In the genomic region with DNA sequence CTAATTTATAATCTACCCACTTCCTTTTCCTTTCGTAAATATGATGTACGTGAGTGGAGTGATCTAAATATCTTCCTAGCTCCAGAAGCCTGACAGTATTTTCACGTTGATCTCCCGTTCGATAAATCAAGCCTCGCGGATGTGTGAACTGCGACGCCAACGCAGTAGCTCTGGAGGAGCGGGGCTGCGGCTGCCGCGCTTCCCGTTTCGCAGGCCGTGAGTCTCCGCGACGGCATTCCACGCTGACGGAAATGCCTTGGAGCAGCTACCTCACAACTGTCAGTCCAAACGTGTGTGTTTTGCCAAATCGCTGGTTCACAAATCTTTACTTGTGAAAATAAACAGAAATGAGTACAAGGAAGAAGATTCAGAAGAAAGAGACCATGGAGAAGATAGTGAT, we compare ENCODE assay signal across 21 cellular contexts.
"Had no signal": no experiment of that assay in that cellular context is flagged by ENCODE, and none has a peak within 500 bp of the region (broad histone marks: within the 10 kb centered on the region; RNA-seq: fewer than 3 reads in every experiment).

No MANE protein-coding gene starts in this region.

- ATAC-seq: activated T-cell treated with anti-CD3 and anti-CD28 coated beads, Interleukin-2, amount 50 U/mL, for 72 hours; left lung had no signal

- H3K27me3 ChIP-seq: esophagus muscularis mucosa, left lung, tibial artery had no signal

- FAIRE-seq: astrocyte, bronchial epithelial cell, endothelial cell of umbilical vein, keratinocyte had no signal

- H3K36me3 ChIP-seq: esophagus muscularis mucosa, left lung, tibial artery had no signal

- H3K9me3 Mint-ChIP-seq: activated naive CD4-positive, alpha-beta T cell treated with anti-CD3 and anti-CD28 coated beads, Interleukin-2, amount 50 U/mL, for 24 hours had no signal

- H3K27ac Mint-ChIP-seq: activated naive CD4-positive, alpha-beta T cell treated with anti-CD3 and anti-CD28 coated beads, Interleukin-2, amount 50 U/mL, for 24 hours; activated T-cell treated with anti-CD3 and anti-CD28 coated beads, Interleukin-2, amount 50 U/mL, for 72 hours had no signal

- H3K4me3 Mint-ChIP-seq: activated naive CD4-positive, alpha-beta T cell treated with anti-CD3 and anti-CD28 coated beads, Interleukin-2, amount 50 U/mL, for 24 hours; activated T-cell treated with anti-CD3 and anti-CD28 coated beads, Interleukin-2, amount 50 U/mL, for 72 hours had no signal

- H3K27me3 Mint-ChIP-seq: activated naive CD4-positive, alpha-beta T cell treated with anti-CD3 and anti-CD28 coated beads, Interleukin-2, amount 50 U/mL, for 24 hours had no signal

- H3K9me3 ChIP-seq: esophagus muscularis mucosa, tibial artery had no signal

- H3K4me1 ChIP-seq: esophagus muscularis mucosa, left lung, tibial artery had no signal

- H3K27ac ChIP-seq: esophagus muscularis mucosa, left lung, tibial artery, VCaP had no signal

- H3K4me1 Mint-ChIP-seq: activated naive CD4-positive, alpha-beta T cell treated with anti-CD3 and anti-CD28 coated beads, Interleukin-2, amount 50 U/mL, for 24 hours had no signal

- DNase-seq: activated CD4-positive, alpha-beta T cell treated with anti-CD3 and anti-CD28 coated beads, Interleukin-2, amount 50 U/mL, for 1 hour; activated CD4-positive, CD25-positive, alpha-beta regulatory T cell treated with anti-CD3 and anti-CD28 coated beads, Interleukin-2, amount 50 U/mL, for 72 hours; activated CD8-positive, alpha-beta memory T cell treated with anti-CD3 and anti-CD28 coated beads, Interleukin-2, amount 50 U/mL, for 48 hours; activated gamma-delta T cell; activated T-cell treated with anti-CD3 and anti-CD28 coated beads, Interleukin-2, amount 50 U/mL, for 72 hours; cerebellar nuclear complex; effector CD8-positive, alpha-beta T cell; left lung; occipital lobe; posterior cingulate gyrus; retina; stimulated activated naive CD4-positive, alpha-beta T cell; T1000; tibial artery had no signal

- H3K4me3 ChIP-seq: left lung, tibial artery had no signal
